In the genomic region with DNA sequence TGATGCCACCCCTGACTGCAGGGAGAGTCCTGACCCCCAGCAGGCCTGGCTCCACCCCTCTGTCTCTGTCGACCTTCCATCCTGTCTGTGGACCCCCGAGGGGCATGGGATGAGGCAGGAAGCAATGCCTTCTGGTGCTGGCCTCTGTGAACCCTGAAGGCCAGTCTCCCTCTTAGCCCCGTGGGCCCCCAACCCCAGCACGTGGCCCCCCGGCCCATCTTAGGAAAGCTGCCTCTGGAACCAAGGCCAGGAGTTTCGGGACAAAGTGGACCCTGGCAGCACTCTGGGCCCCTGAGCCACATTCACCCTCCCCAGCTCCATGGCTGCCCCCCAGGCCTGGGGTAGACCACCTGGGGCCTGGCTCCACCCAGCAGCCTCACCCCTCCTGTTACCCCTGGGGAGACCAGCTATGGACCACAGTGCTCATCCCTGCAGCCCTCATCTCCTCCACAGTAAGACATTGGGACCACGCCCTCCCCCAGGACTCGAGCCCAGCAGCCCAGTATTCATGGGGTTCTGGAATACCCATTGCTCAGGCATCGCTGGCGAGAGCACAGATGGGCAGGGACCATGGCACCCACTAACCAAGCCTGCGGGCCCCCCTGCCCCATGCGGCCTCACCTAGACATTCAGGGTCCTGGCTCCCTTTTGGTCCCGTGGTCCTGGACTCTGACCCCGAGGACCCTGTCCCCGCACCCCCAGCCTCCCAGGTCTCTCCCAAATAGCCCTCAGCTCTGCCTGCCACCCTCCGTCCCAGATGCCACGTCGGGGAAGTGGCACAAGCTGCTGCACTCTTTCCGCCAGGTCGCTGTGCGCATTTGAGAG, we compare ENCODE assay signal across 5 cellular contexts. TPM values are rescaled to one million over a fixed set of nuclear protein-coding genes. Genes with fewer than 3 reads are reported as not detected.
"Had no signal": no experiment of that assay in that cellular context is flagged by ENCODE, and none has a peak within 500 bp of the region (broad histone marks: within the 10 kb centered on the region; RNA-seq: fewer than 3 reads in every experiment).

No MANE protein-coding gene starts in this region.

RNA-seq across cellular contexts. Expression of gene KRTAP10-10, which starts 1.6 kb away (rescaled TPM):
- total RNA-seq: K562, M059J, Right ventricle myocardium superior, SJSA1 had no signal
- polyA plus RNA-seq: IgD-negative memory B cell, K562 had no signal

RNA-seq across cellular contexts. Expression of gene KRTAP10-11, which starts 7.5 kb away (rescaled TPM):
- total RNA-seq: K562, M059J, Right ventricle myocardium superior, SJSA1 had no signal
- polyA plus RNA-seq: IgD-negative memory B cell, K562 had no signal

RNA-seq across cellular contexts. Expression of gene KRTAP10-9, which starts 11.8 kb away (rescaled TPM):
- total RNA-seq: K562, M059J, Right ventricle myocardium superior, SJSA1 had no signal
- polyA plus RNA-seq: IgD-negative memory B cell, K562 had no signal

RNA-seq across cellular contexts. Expression of gene KRTAP12-4, which starts 15.7 kb away (rescaled TPM):
- total RNA-seq: K562, M059J, Right ventricle myocardium superior, SJSA1 had no signal
- polyA plus RNA-seq: IgD-negative memory B cell, K562 had no signal

RNA-seq across cellular contexts. Expression of gene KRTAP12-3, which starts 19.0 kb away (rescaled TPM):
- total RNA-seq: K562, M059J, Right ventricle myocardium superior, SJSA1 had no signal
- polyA plus RNA-seq: IgD-negative memory B cell, K562 had no signal
